ENCODE assay signal across 1 cellular context in the genomic region with DNA sequence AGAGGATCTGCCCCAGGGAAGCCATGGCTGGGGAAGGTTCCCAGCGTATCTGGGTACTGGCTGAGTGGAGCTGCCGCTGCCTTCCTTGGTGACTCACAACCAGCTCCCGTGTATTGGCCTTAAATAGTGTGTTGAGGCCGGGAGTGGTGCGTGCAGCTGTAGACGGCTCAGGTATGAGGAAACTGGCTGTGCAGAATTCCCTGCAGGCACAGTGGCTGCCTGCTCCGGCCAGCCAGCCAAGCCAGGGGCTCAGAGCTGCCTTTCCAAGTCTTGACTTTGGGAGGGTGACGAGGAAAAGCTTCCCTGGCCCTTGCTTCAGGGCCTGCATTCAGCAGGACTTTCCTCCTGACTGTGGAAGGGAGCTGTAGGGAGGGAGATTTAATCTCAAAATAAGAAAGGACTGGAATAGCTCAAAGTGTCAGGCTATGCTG.
TF ChIP-seq lines count a peak whose summit lies in the region.

TSS of gene VTCN1 (minus strand) at position 97 of the 431 bp plus-strand sequence. CDS start at position 25, 72 bp downstream.

TF ChIP-seq in WTC11, 78 proteins besides CTCF, POLR2A, EP300 and RAD21 (continued from another document):
- TF ChIP-seq RELA (CRISPR knock-in tag; IDR thresholded peaks at IDR 0.05; ENCODE audit: borderline replicate concordance), result no peak
- no peak for TF ChIP-seq KAT7 (CRISPR knock-in tag; IDR thresholded peaks at IDR 0.05; ENCODE audit: borderline replicate concordance)
- TF ChIP-seq ZNF138 (CRISPR knock-in tag; conservative IDR thresholded peaks at IDR 0.05), result no peak
- no peak for TF ChIP-seq ZNF416 (CRISPR knock-in tag; IDR thresholded peaks at IDR 0.05)
- TF ChIP-seq NFYB (CRISPR knock-in tag; conservative IDR thresholded peaks at IDR 0.05; ENCODE audit: low read depth), result no peak
- no peak for TF ChIP-seq ETV6 (CRISPR knock-in tag; IDR thresholded peaks at IDR 0.05)
- no peak for TF ChIP-seq RORB (CRISPR knock-in tag; IDR thresholded peaks at IDR 0.05)
- TF ChIP-seq FOXK1 (CRISPR knock-in tag; IDR thresholded peaks at IDR 0.05), result no peak
- TF ChIP-seq FOXJ3 (CRISPR knock-in tag; IDR thresholded peaks at IDR 0.05; ENCODE audit: borderline replicate concordance), result no peak
- no peak for TF ChIP-seq E2F4 (CRISPR knock-in tag; IDR thresholded peaks at IDR 0.05; ENCODE audit: borderline replicate concordance, low read depth)
- TF ChIP-seq, protein P1, sequence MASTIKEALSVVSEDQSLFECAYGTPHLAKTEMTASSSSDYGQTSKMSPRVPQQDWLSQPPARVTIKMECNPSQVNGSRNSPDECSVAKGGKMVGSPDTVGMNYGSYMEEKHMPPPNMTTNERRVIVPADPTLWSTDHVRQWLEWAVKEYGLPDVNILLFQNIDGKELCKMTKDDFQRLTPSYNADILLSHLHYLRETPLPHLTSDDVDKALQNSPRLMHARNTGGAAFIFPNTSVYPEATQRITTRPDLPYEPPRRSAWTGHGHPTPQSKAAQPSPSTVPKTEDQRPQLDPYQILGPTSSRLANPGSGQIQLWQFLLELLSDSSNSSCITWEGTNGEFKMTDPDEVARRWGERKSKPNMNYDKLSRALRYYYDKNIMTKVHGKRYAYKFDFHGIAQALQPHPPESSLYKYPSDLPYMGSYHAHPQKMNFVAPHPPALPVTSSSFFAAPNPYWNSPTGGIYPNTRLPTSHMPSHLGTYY (CRISPR knock-in tag; IDR thresholded peaks at IDR 0.05), result no peak
- no peak for TF ChIP-seq FOXP4 (CRISPR knock-in tag; IDR thresholded peaks at IDR 0.05)
- TF ChIP-seq AFF4 (CRISPR knock-in tag; IDR thresholded peaks at IDR 0.05; ENCODE audit: borderline replicate concordance), result no peak
